Comparison of ENCODE assay signal across 17 cellular contexts in the genomic region with DNA sequence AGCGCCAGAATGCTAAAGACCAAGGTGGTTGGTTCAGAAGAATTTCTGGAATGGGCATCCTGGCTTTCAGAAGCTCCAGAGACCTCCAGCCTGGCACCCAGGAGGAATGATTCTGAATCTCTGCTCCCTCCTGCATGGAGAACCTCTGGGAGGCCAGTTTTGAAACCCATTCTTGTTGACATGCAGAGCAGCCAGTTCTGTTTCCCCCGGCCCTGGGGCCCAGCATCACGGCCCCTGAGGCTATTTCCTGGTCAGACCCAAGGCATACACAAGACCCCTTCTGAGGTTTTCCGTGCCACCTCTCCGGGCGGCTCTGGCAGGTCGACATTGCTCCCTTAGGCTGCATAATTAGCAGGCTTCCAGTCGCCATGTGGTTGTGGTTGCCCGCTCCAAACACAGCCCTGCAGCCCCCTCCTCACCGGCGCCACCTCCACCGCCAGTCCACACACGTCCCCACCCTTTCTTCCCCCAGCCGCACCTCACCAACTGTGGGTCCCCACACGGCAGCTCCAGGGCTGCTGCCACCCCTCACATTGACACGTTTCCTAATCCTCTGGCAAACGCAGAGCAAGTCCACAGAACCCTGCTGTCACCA.
"Had no signal": no experiment of that assay in that cellular context is flagged by ENCODE, and none has a peak within 500 bp of the region (broad histone marks: within the 10 kb centered on the region; RNA-seq: fewer than 3 reads in every experiment).

No MANE protein-coding gene starts in this region.

- H3K4me1 Mint-ChIP-seq: activated CD4-positive, alpha-beta T cell treated with anti-CD3 and anti-CD28 coated beads for 36 hours; naive thymus-derived CD4-positive, alpha-beta T cell; stimulated activated memory B cell treated with anti-CD40 and anti-IgM and Interleukin-4, amounts not matched to agents 10 μg/mL and 1 μg/mL and 100 μg/mL, for 72 hours had no signal

- H3K36me3 ChIP-seq: cardiac muscle cell, gastroesophageal sphincter, right lobe of liver, upper lobe of right lung, WERI-Rb-1 had no signal

- DNase-seq: activated CD4-positive, alpha-beta T cell treated with anti-CD3 and anti-CD28 coated beads for 36 hours; activated CD8-positive, alpha-beta memory T cell treated with anti-CD3 and anti-CD28 coated beads, Interleukin-2, amount 50 U/mL, for 48 hours; activated CD8-positive, alpha-beta T cell treated with anti-CD3 and anti-CD28 coated beads, Interleukin-2, amount 10 ng/mL, durations not matched to agents 7 days and 5 days; activated naive CD4-positive, alpha-beta T cell; aorta; effector CD4-positive, alpha-beta T cell; naive thymus-derived CD4-positive, alpha-beta T cell; nucleus accumbens; stimulated activated CD4-positive, alpha-beta T cell treated with anti-CD3 and anti-CD28 coated beads, Interleukin-1b, Interleukin-23, amount 100 ng/mL, for 48 hours; T1000; upper lobe of right lung; WERI-Rb-1 had no signal

- H3K9me3 ChIP-seq: right lobe of liver, upper lobe of right lung had no signal

- H3K4me1 ChIP-seq: gastroesophageal sphincter, right lobe of liver, upper lobe of right lung had no signal

- ATAC-seq: activated CD4-positive, alpha-beta T cell treated with anti-CD3 and anti-CD28 coated beads for 36 hours; activated CD8-positive, alpha-beta T cell treated with anti-CD3 and anti-CD28 coated beads, Interleukin-2, amount 10 ng/mL, durations not matched to agents 7 days and 5 days; gastroesophageal sphincter; naive thymus-derived CD4-positive, alpha-beta T cell; right lobe of liver; stimulated activated memory B cell treated with anti-CD40 and anti-IgM and Interleukin-4, amounts not matched to agents 10 μg/mL and 1 μg/mL and 100 μg/mL, for 72 hours; upper lobe of right lung had no signal

- H3K27me3 ChIP-seq: cardiac muscle cell, right lobe of liver, upper lobe of right lung had no signal

- H3K27ac ChIP-seq: cardiac muscle cell, gastroesophageal sphincter, right lobe of liver, upper lobe of right lung, WERI-Rb-1 had no signal

- H3K27ac Mint-ChIP-seq: activated CD4-positive, alpha-beta T cell treated with anti-CD3 and anti-CD28 coated beads for 36 hours; activated CD8-positive, alpha-beta T cell treated with anti-CD3 and anti-CD28 coated beads, Interleukin-2, amount 10 ng/mL, durations not matched to agents 7 days and 5 days; mesothelial cell of epicardium; naive thymus-derived CD4-positive, alpha-beta T cell; stimulated activated memory B cell treated with anti-CD40 and anti-IgM and Interleukin-4, amounts not matched to agents 10 μg/mL and 1 μg/mL and 100 μg/mL, for 72 hours had no signal

- H3K4me3 Mint-ChIP-seq: activated CD4-positive, alpha-beta T cell treated with anti-CD3 and anti-CD28 coated beads for 36 hours; activated CD8-positive, alpha-beta T cell treated with anti-CD3 and anti-CD28 coated beads, Interleukin-2, amount 10 ng/mL, durations not matched to agents 7 days and 5 days; mesothelial cell of epicardium; naive thymus-derived CD4-positive, alpha-beta T cell; stimulated activated memory B cell treated with anti-CD40 and anti-IgM and Interleukin-4, amounts not matched to agents 10 μg/mL and 1 μg/mL and 100 μg/mL, for 72 hours had no signal

- H3K36me3 Mint-ChIP-seq: naive thymus-derived CD4-positive, alpha-beta T cell; stimulated activated memory B cell treated with anti-CD40 and anti-IgM and Interleukin-4, amounts not matched to agents 10 μg/mL and 1 μg/mL and 100 μg/mL, for 72 hours had no signal

- H3K4me3 ChIP-seq: cardiac muscle cell, gastroesophageal sphincter, right lobe of liver, upper lobe of right lung had no signal
